1 cellular context compared by ENCODE assay signal in the genomic region with DNA sequence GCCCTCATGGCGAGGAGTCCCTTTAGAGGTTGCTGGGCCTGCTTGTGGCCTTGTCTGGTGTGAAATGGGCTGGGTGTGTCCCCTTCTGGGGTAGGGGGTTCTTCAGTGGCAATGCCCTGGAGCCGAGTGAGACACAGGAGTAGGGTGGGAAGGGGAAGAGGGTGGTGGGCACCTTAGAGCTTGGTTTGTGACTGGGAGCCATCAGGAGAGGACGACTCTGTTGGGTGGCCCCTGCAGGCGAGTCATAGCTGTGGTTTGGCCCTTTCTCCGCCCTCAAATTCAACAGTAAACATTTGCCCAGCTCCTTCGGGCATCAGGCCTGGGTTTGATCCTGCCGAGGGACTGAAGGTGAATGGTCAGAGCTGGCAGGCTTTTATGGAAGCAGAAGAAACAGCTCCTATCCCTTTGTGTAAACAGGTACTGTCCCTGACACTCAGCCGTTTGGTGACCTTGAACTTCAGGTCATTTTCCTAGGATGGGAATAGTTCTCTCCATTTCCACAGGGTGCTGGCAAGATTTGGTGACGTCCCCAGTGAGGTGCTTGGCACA.
TF ChIP-seq lines count a peak whose summit lies in the region.

No MANE protein-coding gene starts in this region.

TF ChIP-seq in HepG2, 621 proteins besides CTCF, POLR2A, EP300 and RAD21 (continued from another document and continues in another):
- TF ChIP-seq ZNF318 (CRISPR knock-in tag; IDR thresholded peaks at IDR 0.05): no peak
- TF ChIP-seq ZNF234 (CRISPR knock-in tag; conservative IDR thresholded peaks at IDR 0.05): no peak
- TF ChIP-seq ZNF576 (CRISPR knock-in tag; IDR thresholded peaks at IDR 0.05): no peak
- TF ChIP-seq, protein P1, sequence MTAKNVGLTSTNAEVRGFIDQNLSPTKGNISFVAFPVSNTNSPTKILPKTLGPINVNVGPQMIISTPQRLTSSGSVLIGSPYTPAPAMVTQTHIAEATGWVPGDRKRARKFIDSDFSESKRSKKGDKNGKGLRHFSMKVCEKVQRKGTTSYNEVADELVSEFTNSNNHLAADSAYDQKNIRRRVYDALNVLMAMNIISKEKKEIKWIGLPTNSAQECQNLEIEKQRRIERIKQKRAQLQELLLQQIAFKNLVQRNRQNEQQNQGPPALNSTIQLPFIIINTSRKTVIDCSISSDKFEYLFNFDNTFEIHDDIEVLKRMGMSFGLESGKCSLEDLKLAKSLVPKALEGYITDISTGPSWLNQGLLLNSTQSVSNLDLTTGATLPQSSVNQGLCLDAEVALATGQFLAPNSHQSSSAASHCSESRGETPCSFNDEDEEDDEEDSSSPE (CRISPR knock-in tag; IDR thresholded peaks at IDR 0.05): no peak
- no peak for TF ChIP-seq ZNF264 (CRISPR knock-in tag; IDR thresholded peaks at IDR 0.05)
- TF ChIP-seq NBN (conservative IDR thresholded peaks at IDR 0.05): no peak
- TF ChIP-seq RFX3 (CRISPR knock-in tag; IDR thresholded peaks at IDR 0.05): no peak
- no peak for TF ChIP-seq MZF1 (CRISPR knock-in tag; IDR thresholded peaks at IDR 0.05; ENCODE audit: borderline replicate concordance)
- TF ChIP-seq ZSCAN29 (CRISPR knock-in tag; conservative IDR thresholded peaks at IDR 0.05): no peak
- no peak for TF ChIP-seq ZNF24 (IDR thresholded peaks at IDR 0.05)
- TF ChIP-seq HMGA1 (CRISPR knock-in tag; conservative IDR thresholded peaks at IDR 0.05): no peak
- no peak for TF ChIP-seq ATAD3A (CRISPR knock-in tag; IDR thresholded peaks at IDR 0.05)
- no peak for TF ChIP-seq TOE1 (CRISPR knock-in tag; IDR thresholded peaks at IDR 0.05)
- peak; percentile 36 for TF ChIP-seq MED1 (CRISPR knock-in tag; IDR thresholded peaks at IDR 0.05)
- TF ChIP-seq ZNF124 (CRISPR knock-in tag; IDR thresholded peaks at IDR 0.05): no peak
- TF ChIP-seq, protein P2, sequence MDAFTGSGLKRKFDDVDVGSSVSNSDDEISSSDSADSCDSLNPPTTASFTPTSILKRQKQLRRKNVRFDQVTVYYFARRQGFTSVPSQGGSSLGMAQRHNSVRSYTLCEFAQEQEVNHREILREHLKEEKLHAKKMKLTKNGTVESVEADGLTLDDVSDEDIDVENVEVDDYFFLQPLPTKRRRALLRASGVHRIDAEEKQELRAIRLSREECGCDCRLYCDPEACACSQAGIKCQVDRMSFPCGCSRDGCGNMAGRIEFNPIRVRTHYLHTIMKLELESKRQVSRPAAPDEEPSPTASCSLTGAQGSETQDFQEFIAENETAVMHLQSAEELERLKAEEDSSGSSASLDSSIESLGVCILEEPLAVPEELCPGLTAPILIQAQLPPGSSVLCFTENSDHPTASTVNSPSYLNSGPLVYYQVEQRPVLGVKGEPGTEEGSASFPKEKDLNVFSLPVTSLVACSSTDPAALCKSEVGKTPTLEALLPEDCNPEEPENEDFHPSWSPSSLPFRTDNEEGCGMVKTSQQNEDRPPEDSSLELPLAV (CRISPR knock-in tag; conservative IDR thresholded peaks at IDR 0.05; ENCODE audit: low read depth): no peak
- TF ChIP-seq, protein P3, sequence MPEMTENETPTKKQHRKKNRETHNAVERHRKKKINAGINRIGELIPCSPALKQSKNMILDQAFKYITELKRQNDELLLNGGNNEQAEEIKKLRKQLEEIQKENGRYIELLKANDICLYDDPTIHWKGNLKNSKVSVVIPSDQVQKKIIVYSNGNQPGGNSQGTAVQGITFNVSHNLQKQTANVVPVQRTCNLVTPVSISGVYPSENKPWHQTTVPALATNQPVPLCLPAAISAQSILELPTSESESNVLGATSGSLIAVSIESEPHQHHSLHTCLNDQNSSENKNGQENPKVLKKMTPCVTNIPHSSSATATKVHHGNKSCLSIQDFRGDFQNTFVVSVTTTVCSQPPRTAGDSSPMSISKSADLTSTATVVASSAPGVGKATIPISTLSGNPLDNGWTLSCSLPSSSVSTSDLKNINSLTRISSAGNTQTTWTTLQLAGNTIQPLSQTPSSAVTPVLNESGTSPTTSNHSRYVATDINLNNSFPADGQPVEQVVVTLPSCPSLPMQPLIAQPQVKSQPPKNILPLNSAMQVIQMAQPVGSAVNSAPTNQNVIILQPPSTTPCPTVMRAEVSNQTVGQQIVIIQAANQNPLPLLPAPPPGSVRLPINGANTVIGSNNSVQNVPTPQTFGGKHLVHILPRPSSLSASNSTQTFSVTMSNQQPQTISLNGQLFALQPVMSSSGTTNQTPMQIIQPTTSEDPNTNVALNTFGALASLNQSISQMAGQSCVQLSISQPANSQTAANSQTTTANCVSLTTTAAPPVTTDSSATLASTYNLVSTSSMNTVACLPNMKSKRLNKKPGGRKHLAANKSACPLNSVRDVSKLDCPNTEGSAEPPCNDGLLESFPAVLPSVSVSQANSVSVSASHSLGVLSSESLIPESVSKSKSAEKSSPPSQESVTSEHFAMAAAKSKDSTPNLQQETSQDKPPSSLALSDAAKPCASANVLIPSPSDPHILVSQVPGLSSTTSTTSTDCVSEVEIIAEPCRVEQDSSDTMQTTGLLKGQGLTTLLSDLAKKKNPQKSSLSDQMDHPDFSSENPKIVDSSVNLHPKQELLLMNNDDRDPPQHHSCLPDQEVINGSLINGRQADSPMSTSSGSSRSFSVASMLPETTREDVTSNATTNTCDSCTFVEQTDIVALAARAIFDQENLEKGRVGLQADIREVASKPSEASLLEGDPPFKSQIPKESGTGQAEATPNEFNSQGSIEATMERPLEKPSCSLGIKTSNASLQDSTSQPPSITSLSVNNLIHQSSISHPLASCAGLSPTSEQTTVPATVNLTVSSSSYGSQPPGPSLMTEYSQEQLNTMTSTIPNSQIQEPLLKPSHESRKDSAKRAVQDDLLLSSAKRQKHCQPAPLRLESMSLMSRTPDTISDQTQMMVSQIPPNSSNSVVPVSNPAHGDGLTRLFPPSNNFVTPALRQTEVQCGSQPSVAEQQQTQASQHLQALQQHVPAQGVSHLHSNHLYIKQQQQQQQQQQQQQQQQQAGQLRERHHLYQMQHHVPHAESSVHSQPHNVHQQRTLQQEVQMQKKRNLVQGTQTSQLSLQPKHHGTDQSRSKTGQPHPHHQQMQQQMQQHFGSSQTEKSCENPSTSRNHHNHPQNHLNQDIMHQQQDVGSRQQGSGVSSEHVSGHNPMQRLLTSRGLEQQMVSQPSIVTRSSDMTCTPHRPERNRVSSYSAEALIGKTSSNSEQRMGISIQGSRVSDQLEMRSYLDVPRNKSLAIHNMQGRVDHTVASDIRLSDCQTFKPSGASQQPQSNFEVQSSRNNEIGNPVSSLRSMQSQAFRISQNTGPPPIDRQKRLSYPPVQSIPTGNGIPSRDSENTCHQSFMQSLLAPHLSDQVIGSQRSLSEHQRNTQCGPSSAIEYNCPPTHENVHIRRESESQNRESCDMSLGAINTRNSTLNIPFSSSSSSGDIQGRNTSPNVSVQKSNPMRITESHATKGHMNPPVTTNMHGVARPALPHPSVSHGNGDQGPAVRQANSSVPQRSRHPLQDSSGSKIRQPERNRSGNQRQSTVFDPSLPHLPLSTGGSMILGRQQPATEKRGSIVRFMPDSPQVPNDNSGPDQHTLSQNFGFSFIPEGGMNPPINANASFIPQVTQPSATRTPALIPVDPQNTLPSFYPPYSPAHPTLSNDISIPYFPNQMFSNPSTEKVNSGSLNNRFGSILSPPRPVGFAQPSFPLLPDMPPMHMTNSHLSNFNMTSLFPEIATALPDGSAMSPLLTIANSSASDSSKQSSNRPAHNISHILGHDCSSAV (CRISPR knock-in tag; IDR thresholded peaks at IDR 0.05; ENCODE audit: borderline replicate concordance): no peak
- no peak for TF ChIP-seq JUND (CRISPR knock-in tag; IDR thresholded peaks at IDR 0.05)
- TF ChIP-seq IKZF4 (CRISPR knock-in tag; IDR thresholded peaks at IDR 0.05; ENCODE audit: borderline replicate concordance, low read depth, not compliant biosample characterization): no peak
- peak; percentile 14; the same call in 1 of the 2 replicates for TF ChIP-seq ZBTB25 (CRISPR knock-in tag; IDR thresholded peaks at IDR 0.05)
- no peak for TF ChIP-seq RBM39 (IDR thresholded peaks at IDR 0.05; ENCODE audit: low read depth, low read length, poor library complexity, severe bottlenecking)
- no peak for TF ChIP-seq SYNCRIP (IDR thresholded peaks at IDR 0.05; ENCODE audit: insufficient read depth, low read depth, low read length)
- peak; percentile 51; the same call in 1 of the 2 replicates for TF ChIP-seq NFKBIZ (CRISPR knock-in tag; IDR thresholded peaks at IDR 0.05)
- peak; percentile 33; the same call in 1 of the 2 replicates for TF ChIP-seq ETV5 (CRISPR knock-in tag; IDR thresholded peaks at IDR 0.05; ENCODE audit: borderline replicate concordance)
- TF ChIP-seq RARA (CRISPR knock-in tag; IDR thresholded peaks at IDR 0.05): peak; percentile 97
- TF ChIP-seq JUN (CRISPR knock-in tag; IDR thresholded peaks at IDR 0.05): no peak
- no peak for TF ChIP-seq ZNF570 (CRISPR knock-in tag; IDR thresholded peaks at IDR 0.05; ENCODE audit: borderline replicate concordance)
- no peak for TF ChIP-seq TCF12 (IDR thresholded peaks at IDR 0.05)
- TF ChIP-seq TCF12 (CRISPR knock-in tag; IDR thresholded peaks at IDR 0.05): no peak
- TF ChIP-seq NRL (CRISPR knock-in tag; IDR thresholded peaks at IDR 0.05; ENCODE audit: borderline replicate concordance): no peak; the same call in 1 of the 2 replicates
- TF ChIP-seq, protein P4, sequence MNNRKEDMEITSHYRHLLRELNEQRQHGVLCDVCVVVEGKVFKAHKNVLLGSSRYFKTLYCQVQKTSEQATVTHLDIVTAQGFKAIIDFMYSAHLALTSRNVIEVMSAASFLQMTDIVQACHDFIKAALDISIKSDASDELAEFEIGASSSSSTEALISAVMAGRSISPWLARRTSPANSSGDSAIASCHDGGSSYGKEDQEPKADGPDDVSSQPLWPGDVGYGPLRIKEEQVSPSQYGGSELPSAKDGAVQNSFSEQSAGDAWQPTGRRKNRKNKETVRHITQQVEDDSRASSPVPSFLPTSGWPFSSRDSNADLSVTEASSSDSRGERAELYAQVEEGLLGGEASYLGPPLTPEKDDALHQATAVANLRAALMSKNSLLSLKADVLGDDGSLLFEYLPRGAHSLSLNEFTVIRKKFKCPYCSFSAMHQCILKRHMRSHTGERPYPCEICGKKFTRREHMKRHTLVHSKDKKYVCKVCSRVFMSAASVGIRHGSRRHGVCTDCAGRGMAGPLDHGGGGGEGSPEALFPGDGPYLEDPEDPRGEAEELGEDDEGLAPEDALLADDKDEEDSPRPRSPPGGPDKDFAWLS (CRISPR knock-in tag; IDR thresholded peaks at IDR 0.05; ENCODE audit: borderline replicate concordance): no peak
- no peak for TF ChIP-seq ZNF17 (CRISPR knock-in tag; IDR thresholded peaks at IDR 0.05)
- TF ChIP-seq ZKSCAN1 (IDR thresholded peaks at IDR 0.05; ENCODE audit: low read length): no peak
- no peak for TF ChIP-seq KLF6 (CRISPR knock-in tag; IDR thresholded peaks at IDR 0.05)
- no peak for TF ChIP-seq ZNF143 (CRISPR knock-in tag; IDR thresholded peaks at IDR 0.05)
